ENCODE assay signal across 1 cellular context in the genomic region with DNA sequence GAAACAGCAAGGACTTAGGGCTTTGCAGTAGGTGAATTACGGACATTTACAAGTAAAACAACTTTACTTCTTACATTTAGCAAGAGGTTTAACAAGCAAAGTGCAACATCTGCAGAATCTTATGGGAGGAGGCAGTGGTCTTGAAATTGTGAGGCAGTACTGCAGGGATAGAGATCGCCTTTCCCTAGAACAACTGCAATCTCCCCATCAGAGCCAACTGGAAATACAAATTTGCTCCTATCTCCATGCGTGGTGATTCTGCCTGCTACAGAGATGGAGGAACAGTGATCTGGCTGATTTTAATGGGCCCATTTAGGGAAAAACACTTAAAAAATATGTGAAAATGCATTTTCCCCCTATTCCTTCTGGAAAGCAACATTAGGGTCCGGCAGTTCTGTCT.
TF ChIP-seq lines count a peak whose summit lies in the region.

No MANE protein-coding gene starts in this region.

TF ChIP-seq in GM23338, 12 proteins besides CTCF, POLR2A, EP300 and RAD21 (continued from another document):
- TF ChIP-seq, protein P1, sequence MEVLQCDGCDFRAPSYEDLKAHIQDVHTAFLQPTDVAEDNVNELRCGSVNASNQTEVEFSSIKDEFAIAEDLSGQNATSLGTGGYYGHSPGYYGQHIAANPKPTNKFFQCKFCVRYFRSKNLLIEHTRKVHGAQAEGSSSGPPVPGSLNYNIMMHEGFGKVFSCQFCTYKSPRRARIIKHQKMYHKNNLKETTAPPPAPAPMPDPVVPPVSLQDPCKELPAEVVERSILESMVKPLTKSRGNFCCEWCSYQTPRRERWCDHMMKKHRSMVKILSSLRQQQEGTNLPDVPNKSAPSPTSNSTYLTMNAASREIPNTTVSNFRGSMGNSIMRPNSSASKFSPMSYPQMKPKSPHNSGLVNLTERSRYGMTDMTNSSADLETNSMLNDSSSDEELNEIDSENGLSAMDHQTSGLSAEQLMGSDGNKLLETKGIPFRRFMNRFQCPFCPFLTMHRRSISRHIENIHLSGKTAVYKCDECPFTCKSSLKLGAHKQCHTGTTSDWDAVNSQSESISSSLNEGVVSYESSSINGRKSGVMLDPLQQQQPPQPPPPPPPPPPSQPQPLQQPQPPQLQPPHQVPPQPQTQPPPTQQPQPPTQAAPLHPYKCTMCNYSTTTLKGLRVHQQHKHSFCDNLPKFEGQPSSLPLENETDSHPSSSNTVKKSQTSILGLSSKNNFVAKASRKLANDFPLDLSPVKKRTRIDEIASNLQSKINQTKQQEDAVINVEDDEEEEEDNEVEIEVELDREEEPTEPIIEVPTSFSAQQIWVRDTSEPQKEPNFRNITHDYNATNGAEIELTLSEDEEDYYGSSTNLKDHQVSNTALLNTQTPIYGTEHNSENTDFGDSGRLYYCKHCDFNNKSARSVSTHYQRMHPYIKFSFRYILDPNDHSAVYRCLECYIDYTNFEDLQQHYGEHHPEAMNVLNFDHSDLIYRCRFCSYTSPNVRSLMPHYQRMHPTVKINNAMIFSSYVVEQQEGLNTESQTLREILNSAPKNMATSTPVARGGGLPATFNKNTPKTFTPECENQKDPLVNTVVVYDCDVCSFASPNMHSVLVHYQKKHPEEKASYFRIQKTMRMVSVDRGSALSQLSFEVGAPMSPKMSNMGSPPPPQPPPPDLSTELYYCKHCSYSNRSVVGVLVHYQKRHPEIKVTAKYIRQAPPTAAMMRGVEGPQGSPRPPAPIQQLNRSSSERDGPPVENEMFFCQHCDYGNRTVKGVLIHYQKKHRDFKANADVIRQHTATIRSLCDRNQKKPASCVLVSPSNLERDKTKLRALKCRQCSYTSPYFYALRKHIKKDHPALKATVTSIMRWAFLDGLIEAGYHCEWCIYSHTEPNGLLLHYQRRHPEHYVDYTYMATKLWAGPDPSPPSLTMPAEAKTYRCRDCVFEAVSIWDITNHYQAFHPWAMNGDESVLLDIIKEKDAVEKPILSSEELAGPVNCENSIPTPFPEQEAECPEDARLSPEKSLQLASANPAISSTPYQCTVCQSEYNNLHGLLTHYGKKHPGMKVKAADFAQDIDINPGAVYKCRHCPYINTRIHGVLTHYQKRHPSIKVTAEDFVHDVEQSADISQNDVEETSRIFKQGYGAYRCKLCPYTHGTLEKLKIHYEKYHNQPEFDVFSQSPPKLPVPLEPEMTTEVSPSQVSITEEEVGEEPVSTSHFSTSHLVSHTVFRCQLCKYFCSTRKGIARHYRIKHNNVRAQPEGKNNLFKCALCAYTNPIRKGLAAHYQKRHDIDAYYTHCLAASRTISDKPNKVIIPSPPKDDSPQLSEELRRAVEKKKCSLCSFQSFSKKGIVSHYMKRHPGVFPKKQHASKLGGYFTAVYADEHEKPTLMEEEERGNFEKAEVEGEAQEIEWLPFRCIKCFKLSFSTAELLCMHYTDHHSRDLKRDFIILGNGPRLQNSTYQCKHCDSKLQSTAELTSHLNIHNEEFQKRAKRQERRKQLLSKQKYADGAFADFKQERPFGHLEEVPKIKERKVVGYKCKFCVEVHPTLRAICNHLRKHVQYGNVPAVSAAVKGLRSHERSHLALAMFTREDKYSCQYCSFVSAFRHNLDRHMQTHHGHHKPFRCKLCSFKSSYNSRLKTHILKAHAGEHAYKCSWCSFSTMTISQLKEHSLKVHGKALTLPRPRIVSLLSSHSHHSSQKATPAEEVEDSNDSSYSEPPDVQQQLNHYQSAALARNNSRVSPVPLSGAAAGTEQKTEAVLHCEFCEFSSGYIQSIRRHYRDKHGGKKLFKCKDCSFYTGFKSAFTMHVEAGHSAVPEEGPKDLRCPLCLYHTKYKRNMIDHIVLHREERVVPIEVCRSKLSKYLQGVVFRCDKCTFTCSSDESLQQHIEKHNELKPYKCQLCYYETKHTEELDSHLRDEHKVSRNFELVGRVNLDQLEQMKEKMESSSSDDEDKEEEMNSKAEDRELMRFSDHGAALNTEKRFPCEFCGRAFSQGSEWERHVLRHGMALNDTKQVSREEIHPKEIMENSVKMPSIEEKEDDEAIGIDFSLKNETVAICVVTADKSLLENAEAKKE (CRISPR knock-in tag; IDR thresholded peaks at IDR 0.05): no peak
- no peak for TF ChIP-seq EZH2 (IDR thresholded peaks at IDR 0.05; ENCODE audit: low read depth, unreplicated experiment)
- no peak for TF ChIP-seq STAT1 (IDR thresholded peaks at IDR 0.05; ENCODE audit: unreplicated experiment)
- TF ChIP-seq POLR2AphosphoS5 (IDR thresholded peaks at IDR 0.05; ENCODE audit: low read depth): no peak
- TF ChIP-seq NANOG (IDR thresholded peaks at IDR 0.05; ENCODE audit: borderline replicate concordance): no peak
- no peak for TF ChIP-seq JUNB (IDR thresholded peaks at IDR 0.05; ENCODE audit: unreplicated experiment)
- TF ChIP-seq EZH2phosphoT487 (IDR thresholded peaks at IDR 0.05; ENCODE audit: unreplicated experiment): no peak
- no peak for TF ChIP-seq REST (IDR thresholded peaks at IDR 0.05; ENCODE audit: unreplicated experiment)
- no peak for TF ChIP-seq ZNF331 (CRISPR knock-in tag; IDR thresholded peaks at IDR 0.05; ENCODE audit: low read depth)
- no peak for TF ChIP-seq ZNF114 (CRISPR knock-in tag; IDR thresholded peaks at IDR 0.05)
- no peak for TF ChIP-seq ETS1 (IDR thresholded peaks at IDR 0.05)
